Comparison of ENCODE assay signal across 8 cellular contexts in genomic region chr6:26457407-26457795, GRCh38. TPM values are rescaled to one million over a fixed set of nuclear protein-coding genes. Genes with fewer than 3 reads are reported as not detected.
A peak's percentile ranks its signal among the peaks of the same experiment; 100 is the strongest.
DNase-seq lines count a peak whose midpoint lies in the region; ATAC-seq, FAIRE-seq and TF ChIP-seq lines count a peak whose summit lies in the region.

No MANE protein-coding gene starts in this region.

- TF ChIP-seq EP300 in stomach (IDR thresholded peaks at IDR 0.05), result no peak

- no peak for FAIRE-seq in astrocyte (lab: Jason Lieb, UNC)
- no peak for FAIRE-seq in kidney (lab: Jason Lieb, UNC)

- peaks cover 41% of the 10 kb centered on the region for H3K4me1 ChIP-seq in CD4-positive, alpha-beta memory T cell (ENCODE audit: insufficient read depth, low read length)
- H3K4me1 ChIP-seq in HUES48 (ENCODE audit: control insufficient read depth, insufficient read depth, low read length) (peaks cover 5% of the 10 kb centered on the region), astrocyte (ENCODE audit: insufficient read depth, low read length) (peaks cover 15% of the 10 kb centered on the region), kidney (ENCODE audit: control insufficient read depth in 1 of 2, insufficient read depth in 1 of 2, low read depth in 1 of 2, low read length in 2 of 2) (peaks cover 14 to 17% of the 10 kb centered on the region in 2 donors), stomach (peaks cover 34 to 50% (median 41%) of the 10 kb centered on the region in 4 donors)

- H4K20me1 ChIP-seq in astrocyte (ENCODE audit: insufficient read depth, low read length), result peaks cover 21% of the 10 kb centered on the region

- H2AFZ ChIP-seq in astrocyte (ENCODE audit: low read depth, low read length), result peak overlapping the region; percentile 92

- H3K9me3 Mint-ChIP-seq in CD4-positive, alpha-beta memory T cell, result no peaks in the 10 kb centered on the region
- H3K9me3 Mint-ChIP-seq in astrocyte (ENCODE audit: unreplicated experiment), result no peaks in the 10 kb centered on the region

- TF ChIP-seq POLR2A in stomach (IDR thresholded peaks at IDR 0.05), result no peak
- TF ChIP-seq POLR2A in lower leg skin (IDR thresholded peaks at IDR 0.05), result no peak

- POLR2A ChIA-PET in CD4-positive, alpha-beta memory T cell (lab: Charles Lee; ENCODE audit: partially characterized antibody), result interaction anchor here (1.0 to 2.6 kb wide), 7 partner anchors 11 to 81 kb away, joined by 3 to 19 read pairs (median 5); partner anchors contain the start of genes BTN2A2, BTN3A3 and HMGN4

- peak; percentile 30 for ATAC-seq in GM21390 (IDR thresholded peaks at IDR 0.05; ENCODE audit: unreplicated experiment)

- H3K27me3 Mint-ChIP-seq in CD4-positive, alpha-beta memory T cell, result no peaks in the 10 kb centered on the region
- H3K27me3 Mint-ChIP-seq in astrocyte (ENCODE audit: low read depth, unreplicated experiment), result peaks cover 7% of the 10 kb centered on the region

- peak overlapping the region; percentile 91 to 99 (median 98) for H3K27ac Mint-ChIP-seq in CD4-positive, alpha-beta memory T cell
- peak overlapping the region; percentile 100 for H3K27ac Mint-ChIP-seq in astrocyte (ENCODE audit: unreplicated experiment)

- WGBS in stomach, 5 donors, result 2 to 10% (median 7%) methylated on average over 8 of the region's 8 CpGs
- 6 to 7% methylated on average over 8 of the region's 8 CpGs for WGBS in lower leg skin, 2 donors

- H3K4me2 ChIP-seq in astrocyte (ENCODE audit: low read length), result peak overlapping the region; percentile 84

- no peak for TF ChIP-seq CTCF in astrocyte (IDR thresholded peaks at IDR 0.05; ENCODE audit: insufficient read depth, low read depth, low read length)
- TF ChIP-seq CTCF in kidney (IDR thresholded peaks at IDR 0.05; ENCODE audit: borderline replicate concordance, extremely low read depth, insufficient read depth), result no peak
- no peak for TF ChIP-seq CTCF in stomach (IDR thresholded peaks at IDR 0.05)
- TF ChIP-seq CTCF in lower leg skin (IDR thresholded peaks at IDR 0.05), result no peak

- peaks cover 41% of the 10 kb centered on the region for H3K79me2 ChIP-seq in astrocyte (ENCODE audit: insufficient read depth, low read length)

- H3K27ac ChIP-seq in CD4-positive, alpha-beta memory T cell (ENCODE audit: low read depth, low read length), result peak overlapping the region; percentile 85
- H3K27ac ChIP-seq in HUES48 (ENCODE audit: low read depth, low read length), result peak overlapping the region; percentile 81
- peak overlapping the region; percentile 89 for H3K27ac ChIP-seq in astrocyte (ENCODE audit: low read depth, low read length)
- peak overlapping the region; percentile 60 to 96 for H3K27ac ChIP-seq in kidney (ENCODE audit: low read depth in 2 of 2, low read length in 2 of 2)
- H3K27ac ChIP-seq in stomach, result peak overlapping the region; percentile 70 to 98 (median 93)

- H3K27me3 ChIP-seq in CD4-positive, alpha-beta memory T cell (ENCODE audit: insufficient read depth, low read length), result no peaks in the 10 kb centered on the region
- H3K27me3 ChIP-seq in HUES48 (ENCODE audit: control insufficient read depth, insufficient read depth, low read length), result no peaks in the 10 kb centered on the region
- H3K27me3 ChIP-seq in astrocyte (ENCODE audit: insufficient read depth, low read length), result no peaks in the 10 kb centered on the region
- no peaks in the 10 kb centered on the region for H3K27me3 ChIP-seq in stomach

- H3K9ac ChIP-seq in HUES48 (ENCODE audit: low read depth, low read length) (peak overlapping the region; percentile 75), astrocyte (ENCODE audit: low read length) (peak overlapping the region; percentile 94), kidney (ENCODE audit: low read length in 2 of 2) (peak overlapping the region; percentile 14 to 78)

- intact Hi-C loops in CD4-positive, alpha-beta memory T cell (cut with micrococcal nuclease), result loop anchor here (1.0 to 5.0 kb wide), 4 partner anchors 17 to 90 kb away; partner anchors contain the start of genes BTN3A2 and BTN3A3
- intact Hi-C loops in kidney (cut with DNase I), result no loop called here
- intact Hi-C loops in stomach (cut with DNase I; ENCODE audit: low total_unique reads), result no loop called here
- intact Hi-C loops in lower leg skin (cut with DNase I; ENCODE audit: low total_unique reads), result no loop called here

- H3K9me3 ChIP-seq in CD4-positive, alpha-beta memory T cell (ENCODE audit: control insufficient read depth in 1 of 2, low read length in 2 of 2), result no peaks in the 10 kb centered on the region
- H3K9me3 ChIP-seq in HUES48 (ENCODE audit: control insufficient read depth, insufficient read depth, low read length) (no peaks in the 10 kb centered on the region), astrocyte (ENCODE audit: insufficient read depth, low read depth, low read length) (no peaks in the 10 kb centered on the region), kidney (ENCODE audit: control insufficient read depth in 1 of 2, low read length in 2 of 2) (no peaks in the 10 kb centered on the region), stomach (no peaks in the 10 kb centered on the region)

- peak overlapping the region; percentile 90 to 95 for H3K4me3 ChIP-seq in CD4-positive, alpha-beta memory T cell (ENCODE audit: low read length in 2 of 2)
- H3K4me3 ChIP-seq in HUES48 (ENCODE audit: low read depth, low read length), result peak overlapping the region; percentile 95
- H3K4me3 ChIP-seq in astrocyte (ENCODE audit: insufficient read depth, low read depth, low read length), result peak overlapping the region; percentile 82
- H3K4me3 ChIP-seq in kidney (ENCODE audit: low read length in 2 of 2), result peak overlapping the region; percentile 91 to 94
- peak overlapping the region; percentile 63 to 83 (median 76) for H3K4me3 ChIP-seq in stomach
- H3K4me3 ChIP-seq in lower leg skin (ENCODE audit: low read depth, poor library complexity, severe bottlenecking), result no peak overlapping the region

- H3K36me3 Mint-ChIP-seq in CD4-positive, alpha-beta memory T cell, result peaks cover 36 to 63% of the 10 kb centered on the region in 2 donors
- peaks cover 14% of the 10 kb centered on the region for H3K36me3 Mint-ChIP-seq in astrocyte (ENCODE audit: low read depth, unreplicated experiment)

- peaks cover 40 to 72% (median 52%) of the 10 kb centered on the region in 4 donors for H3K4me1 Mint-ChIP-seq in CD4-positive, alpha-beta memory T cell
- peaks cover 17% of the 10 kb centered on the region for H3K4me1 Mint-ChIP-seq in astrocyte (ENCODE audit: low read depth, unreplicated experiment)

- CTCF ChIA-PET in CD4-positive, alpha-beta memory T cell (lab: Charles Lee; ENCODE audit: partially characterized antibody), result interaction anchor here (1.2 kb wide), 1 partner anchor 8 kb away, joined by 3 read pairs; no protein-coding TSS in a partner anchor

- H3K4me3 Mint-ChIP-seq in CD4-positive, alpha-beta memory T cell, result peak overlapping the region; percentile 96 to 100 (median 98)
- H3K4me3 Mint-ChIP-seq in astrocyte (ENCODE audit: unreplicated experiment), result peak overlapping the region; percentile 100

- DNase-seq in CD4-positive, alpha-beta memory T cell, result no peak
- no peak for DNase-seq in astrocyte (ENCODE audit: low read depth)
- DNase-seq in kidney, result no peak
- no peak for DNase-seq in stomach
- no peak for DNase-seq in DMS79 treated with DMSO at 0.1 percent for 48 hours (lab: John Stamatoyannopoulos, UW)
- DNase-seq in lower leg skin (ENCODE audit: low spot score in 2 of 2), result no peak

- H3K36me3 ChIP-seq in CD4-positive, alpha-beta memory T cell (ENCODE audit: insufficient read depth, low read length), result peaks cover 23% of the 10 kb centered on the region
- peaks cover 31% of the 10 kb centered on the region for H3K36me3 ChIP-seq in HUES48 (ENCODE audit: control insufficient read depth, insufficient read depth, low read length)
- peaks cover 16% of the 10 kb centered on the region for H3K36me3 ChIP-seq in astrocyte (ENCODE audit: insufficient read depth, low read length)
- H3K36me3 ChIP-seq in kidney (ENCODE audit: control insufficient read depth in 1 of 2, insufficient read depth in 2 of 2, low read length in 2 of 2), result peaks cover 2 to 15% of the 10 kb centered on the region in 2 donors
- H3K36me3 ChIP-seq in stomach, result peaks cover 10 to 26% (median 18%) of the 10 kb centered on the region in 4 donors

RNA-seq across cellular contexts. Expression of gene BTN2A1, which starts 0.4 kb away (rescaled TPM):
- 10 to 100 TPM; 57.0 to 62.8 TPM for total RNA-seq in CD4-positive, alpha-beta memory T cell
- 10 to 100 TPM; 10.9 to 15.9 TPM for polyA plus RNA-seq in CD4-positive, alpha-beta memory T cell
- total RNA-seq in astrocyte, result 50.4 and 51.5 TPM in 2 replicates
- 19.1 TPM for total RNA-seq in kidney
- 15.6 TPM for polyA plus RNA-seq in kidney (ENCODE audit: insufficient read depth, low read depth, low replicate concordance)
- total RNA-seq in stomach, result 10 to 100 TPM in 3 of 5 donors, 1 to 10 TPM in 2; 2.9 to 16.9 (median 14.6) TPM
- polyA plus RNA-seq in stomach, result 10 to 100 TPM in 1 of 3 donors, 1 to 10 TPM in 2; 7.0 to 14.2 (median 7.2) TPM
- total RNA-seq in lower leg skin, result 10 to 100 TPM in 3 of 4 donors, 1 to 10 TPM in 1; 9.9 to 16.4 (median 12.0) TPM

RNA-seq across cellular contexts. Expression of gene BTN3A3, which starts 17.1 kb away (rescaled TPM):
- 100 to 1,000 TPM; 211 to 215 TPM for total RNA-seq in CD4-positive, alpha-beta memory T cell
- 10 to 100 TPM; 72.7 to 72.9 TPM for polyA plus RNA-seq in CD4-positive, alpha-beta memory T cell
- total RNA-seq in astrocyte (4.7 and 6.2 TPM in 2 replicates), kidney (20.3 TPM), stomach (10 to 100 TPM in 3 of 5 donors, 1 to 10 TPM in 2; 7.4 to 77.2 (median 12.5) TPM), lower leg skin (10 to 100 TPM in 2 of 4 donors, 1 to 10 TPM in 2; 4.5 to 16.7 (median 11.3) TPM)
- polyA plus RNA-seq in kidney (ENCODE audit: insufficient read depth, low read depth, low replicate concordance) (7.9 TPM), stomach (1 to 10 TPM; 2.6 to 7.6 (median 4.3) TPM)

RNA-seq across cellular contexts. Expression of gene BTN1A1, which starts 42.7 kb away (rescaled TPM):
- not detected for total RNA-seq in CD4-positive, alpha-beta memory T cell
- under 1 TPM in 1 of 2 donors, not detected in 1; 0.08 TPM for polyA plus RNA-seq in CD4-positive, alpha-beta memory T cell
- total RNA-seq in astrocyte, result not detected in 2 replicates
- 0.09 TPM for total RNA-seq in kidney
- not detected for polyA plus RNA-seq in kidney (ENCODE audit: insufficient read depth, low read depth, low replicate concordance)
- total RNA-seq in stomach, result not detected
- polyA plus RNA-seq in stomach, result not detected
- not detected for total RNA-seq in lower leg skin

RNA-seq across cellular contexts. Expression of gene BTN3A1, which starts 55.3 kb away (rescaled TPM):
- 100 to 1,000 TPM; 255 to 262 TPM for total RNA-seq in CD4-positive, alpha-beta memory T cell
- 10 to 100 TPM; 50.4 to 68.0 TPM for polyA plus RNA-seq in CD4-positive, alpha-beta memory T cell
- total RNA-seq in astrocyte (22.2 and 29.9 TPM in 2 replicates), kidney (23.1 TPM), stomach (10 to 100 TPM in 4 of 5 donors, 1 to 10 TPM in 1; 8.9 to 76.5 (median 23.9) TPM), lower leg skin (10 to 100 TPM; 10.4 to 17.7 (median 15.1) TPM)
- polyA plus RNA-seq in kidney (ENCODE audit: insufficient read depth, low read depth, low replicate concordance) (13.8 TPM), stomach (10 to 100 TPM in 1 of 3 donors, 1 to 10 TPM in 2; 3.4 to 11.0 (median 5.2) TPM)
